1 cellular context compared by ENCODE assay signal in genomic region chr3:174822320-174822719, GRCh38.
TF ChIP-seq lines count a peak whose summit lies in the region.

No MANE protein-coding gene starts in this region.

TF ChIP-seq in GM23338, 12 proteins besides CTCF, POLR2A, EP300 and RAD21 (continued from another document):
- TF ChIP-seq POLR2AphosphoS5 (IDR thresholded peaks at IDR 0.05; ENCODE audit: low read depth) (no peak), ETS1 (IDR thresholded peaks at IDR 0.05) (no peak), REST (IDR thresholded peaks at IDR 0.05; ENCODE audit: unreplicated experiment) (no peak), ZNF331 (CRISPR knock-in tag; IDR thresholded peaks at IDR 0.05; ENCODE audit: low read depth) (no peak)
